ENCODE assay signal across 29 cellular contexts in genomic region chr3:114571363-114571762, GRCh38.
"Had no signal": no experiment of that assay in that cellular context is flagged by ENCODE, and none has a peak within 500 bp of the region (broad histone marks: within the 10 kb centered on the region; RNA-seq: fewer than 3 reads in every experiment).

No MANE protein-coding gene starts in this region.

- H3K9me3 Mint-ChIP-seq: dendritic cell treated with granulocyte-macrophage colony-stimulating factor and Interleukin-4, amounts not matched to agents 40 ng/mL and 50 ng/mL, for 4 days; endodermal cell; mesothelial cell of epicardium; naive B cell; natural killer cell treated with Interleukin-12 subunit alpha and Interleukin-12 subunit beta and Interleukin-15 and Interleukin-18, amount 100 ng/mL, for 72 hours; neural crest cell; stimulated activated memory B cell treated with anti-CD40 and anti-IgM and Interleukin-4, amounts not matched to agents 10 μg/mL and 1 μg/mL and 100 μg/mL, for 72 hours; type B pancreatic cell had no signal

- H3K27me3 ChIP-seq: colonic mucosa, gastrocnemius medialis, hepatocyte, sigmoid colon, testis, tibial artery had no signal

- H3K4me3 ChIP-seq: colonic mucosa, gastrocnemius medialis, hepatocyte, mucosa of descending colon, sigmoid colon, testis, tibial artery had no signal

- H3K36me3 Mint-ChIP-seq: mesothelial cell of epicardium; natural killer cell treated with Interleukin-12 subunit alpha and Interleukin-12 subunit beta and Interleukin-15 and Interleukin-18, amount 100 ng/mL, for 72 hours; type B pancreatic cell had no signal

- H3K27ac ChIP-seq: colonic mucosa, epithelial cell of prostate, hepatocyte, parathyroid adenoma, sigmoid colon, testis, tibial artery had no signal

- H3K27ac Mint-ChIP-seq: dendritic cell treated with granulocyte-macrophage colony-stimulating factor and Interleukin-4, amounts not matched to agents 40 ng/mL and 50 ng/mL, for 4 days; endodermal cell; mesothelial cell of epicardium; naive B cell; natural killer cell treated with Interleukin-12 subunit alpha and Interleukin-12 subunit beta and Interleukin-15 and Interleukin-18, amount 100 ng/mL, for 72 hours; progenitor cell of endocrine pancreas; stimulated activated memory B cell treated with anti-CD40 and anti-IgM and Interleukin-4, amounts not matched to agents 10 μg/mL and 1 μg/mL and 100 μg/mL, for 72 hours; type B pancreatic cell had no signal

- H3K27me3 Mint-ChIP-seq: dendritic cell treated with granulocyte-macrophage colony-stimulating factor and Interleukin-4, amounts not matched to agents 40 ng/mL and 50 ng/mL, for 4 days; naive B cell; natural killer cell treated with Interleukin-12 subunit alpha and Interleukin-12 subunit beta and Interleukin-15 and Interleukin-18, amount 100 ng/mL, for 72 hours; progenitor cell of endocrine pancreas; stimulated activated memory B cell treated with anti-CD40 and anti-IgM and Interleukin-4, amounts not matched to agents 10 μg/mL and 1 μg/mL and 100 μg/mL, for 72 hours; type B pancreatic cell had no signal

- H3K9me3 ChIP-seq: colonic mucosa, gastrocnemius medialis, mucosa of descending colon, sigmoid colon, testis, tibial artery had no signal

- H3K36me3 ChIP-seq: colonic mucosa, gastrocnemius medialis, sigmoid colon, tibial artery had no signal

- H3K4me3 Mint-ChIP-seq: dendritic cell treated with granulocyte-macrophage colony-stimulating factor and Interleukin-4, amounts not matched to agents 40 ng/mL and 50 ng/mL, for 4 days; endodermal cell; mesothelial cell of epicardium; naive B cell; natural killer cell treated with Interleukin-12 subunit alpha and Interleukin-12 subunit beta and Interleukin-15 and Interleukin-18, amount 100 ng/mL, for 72 hours; neural crest cell; stimulated activated memory B cell treated with anti-CD40 and anti-IgM and Interleukin-4, amounts not matched to agents 10 μg/mL and 1 μg/mL and 100 μg/mL, for 72 hours; type B pancreatic cell had no signal

- H3K4me1 ChIP-seq: colonic mucosa, testis had no signal

- DNase-seq: colonic mucosa; effector CD8-positive, alpha-beta T cell; endodermal cell; foreskin fibroblast; gastrocnemius medialis; head of caudate nucleus; left colon; mesenchymal stem cell; mucosa of descending colon; naive B cell; right cardiac atrium; sigmoid colon; stimulated activated CD4-positive, alpha-beta T cell treated with anti-CD3 and anti-CD28 coated beads, Interleukin-2, amount 100 ng/mL, for 24 hours; stimulated activated CD4-positive, alpha-beta T cell treated with anti-CD3 and anti-CD28 coated beads, Interleukin-4, amount 100 ng/mL, for 4 hours; stimulated activated naive CD8-positive, alpha-beta T cell treated with anti-CD3 and anti-CD28 coated beads, Interleukin-15, Interleukin-2, amounts not matched to agents 100 U/mL and 50 U/mL, for 24 hours; substantia nigra; testis; tibial artery had no signal

- ATAC-seq: esophagus mucosa; gastrocnemius medialis; left colon; mucosa of descending colon; natural killer cell treated with Interleukin-12 subunit alpha and Interleukin-12 subunit beta and Interleukin-15 and Interleukin-18, amount 100 ng/mL, for 72 hours; stimulated activated memory B cell treated with anti-CD40 and anti-IgM and Interleukin-4, amounts not matched to agents 10 μg/mL and 1 μg/mL and 100 μg/mL, for 72 hours; stimulated activated naive CD8-positive, alpha-beta T cell treated with anti-CD3 and anti-CD28 coated beads, Interleukin-15, Interleukin-2, amounts not matched to agents 100 U/mL and 50 U/mL, for 24 hours had no signal

- H3K4me1 Mint-ChIP-seq: mesothelial cell of epicardium had no signal
